Comparison of ENCODE assay signal across 8 cellular contexts in the genomic region with DNA sequence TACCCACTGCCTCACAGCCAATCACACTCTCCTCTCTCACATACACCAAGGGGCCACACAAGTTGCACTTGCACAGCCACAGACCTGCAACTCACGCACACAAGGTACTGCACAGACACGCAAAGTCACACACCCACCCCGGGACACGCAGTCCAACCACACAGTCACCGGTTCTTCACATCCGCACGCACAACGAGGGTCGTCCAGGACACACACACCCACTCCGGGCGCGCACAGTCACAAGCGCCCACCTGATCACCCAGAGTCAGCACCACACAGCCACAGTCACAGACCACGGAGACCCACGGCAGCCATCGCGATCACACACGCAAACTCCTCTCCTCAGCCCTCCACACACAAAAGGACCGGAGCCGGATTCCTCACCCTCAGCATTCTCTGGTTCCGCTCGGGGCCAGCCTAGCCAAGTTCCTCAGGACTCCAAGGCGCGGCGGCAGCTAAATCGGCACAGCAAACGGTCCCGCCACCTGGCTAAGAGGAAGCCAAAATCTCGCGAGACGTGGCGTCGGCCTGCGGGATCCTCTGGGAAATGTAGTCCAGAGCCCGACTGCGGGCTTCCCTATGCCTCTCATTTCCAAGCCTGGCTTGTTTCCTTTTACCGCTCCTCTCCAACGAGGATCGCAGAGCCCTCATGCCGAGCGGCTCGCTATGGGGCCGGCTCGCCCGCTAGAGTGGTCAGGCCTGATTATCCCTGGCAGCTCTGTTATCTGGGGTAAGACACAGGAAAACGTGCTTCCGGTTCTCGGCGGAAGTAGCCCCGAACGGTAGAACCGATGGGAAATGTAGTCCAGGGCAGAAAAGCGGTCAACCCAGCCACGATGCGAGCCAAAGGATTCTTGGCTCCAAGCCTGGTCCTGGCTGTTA. TPM values are rescaled to one million over a fixed set of nuclear protein-coding genes. Genes with fewer than 3 reads are reported as not detected.
DNase-seq lines count a peak whose midpoint lies in the region; TF ChIP-seq lines count a peak whose summit lies in the region.

ZNF850 (minus strand) TSS at position 467 of the 882 bp plus-strand sequence. CDS start 10,201 bp downstream, outside the sequence.

- H3K4me3 Mint-ChIP-seq in activated naive CD8-positive, alpha-beta T cell, result peak within 1 kb of the TSS; percentile 99
- peak within 1 kb of the TSS; percentile 92 for H3K4me3 Mint-ChIP-seq in osteocyte (ENCODE audit: unreplicated experiment)

- peak within 1 kb of the TSS; percentile 53 for H3K4me3 ChIP-seq in HEK293 (ENCODE audit: low read depth, low read length)
- peak within 1 kb of the TSS; percentile 96 for H3K4me3 ChIP-seq in SK-N-MC
- peak within 1 kb of the TSS; percentile 81 for H3K4me3 ChIP-seq in thymus (ENCODE audit: low read length)

- intact Hi-C loops in head of caudate nucleus (cut with DNase I), result loop anchor here (2.0 to 10.0 kb wide), 2 partner anchors 78 to 88 kb away; partner anchors contain the start of genes ZNF345 and ZNF567

- H3K4me1 ChIP-seq in HEK293 (ENCODE audit: control insufficient read depth, insufficient read depth, low read length), result no peaks in the 10 kb centered on the region
- peaks cover 12% of the 10 kb centered on the region for H3K4me1 ChIP-seq in thymus (ENCODE audit: control insufficient read depth, insufficient read depth, low read length)

- no peaks in the 10 kb centered on the region for H3K27me3 Mint-ChIP-seq in activated naive CD8-positive, alpha-beta T cell
- H3K27me3 Mint-ChIP-seq in osteocyte (ENCODE audit: unreplicated experiment), result no peaks in the 10 kb centered on the region

- DNase-seq in GF-D8 (lab: John Stamatoyannopoulos, UW) (peak; percentile 81), MV-4-11 (lab: John Stamatoyannopoulos, UW) (peak; percentile 97), SK-N-MC (ENCODE audit: low read depth, low spot score) (peak; percentile 70), head of caudate nucleus (peak; percentile 91 to 98 (median 95)), osteocyte (ENCODE audit: extremely low spot score, unreplicated experiment) (peak; percentile 97)

- H3K27ac ChIP-seq in HEK293 (ENCODE audit: extremely low read depth, low read depth, low read length), result peak within 1 kb of the TSS; percentile 84
- H3K27ac ChIP-seq in SK-N-MC, result peak within 1 kb of the TSS; percentile 89
- H3K27ac ChIP-seq in thymus (ENCODE audit: low read depth), result peak within 1 kb of the TSS; percentile 89

- POLR2A ChIA-PET in HEK293 (lab: Yijun Ruan, JAX), result interaction anchor here (0.8 to 2.4 kb wide), 16 partner anchors 9 to 903 kb away, joined by 3 to 14 read pairs (median 5); partner anchors contain the start of genes POLR2I, TBCB, ZNF260 and ZNF345

- H3K9me3 ChIP-seq in HEK293 (ENCODE audit: control insufficient read depth, insufficient read depth, low read depth, low read length), result peaks cover 16% of the 10 kb centered on the region
- H3K9me3 ChIP-seq in SK-N-MC (ENCODE audit: low read depth, low read length), result peaks cover 7% of the 10 kb centered on the region; the same call in 1 of the 2 replicates
- H3K9me3 ChIP-seq in thymus (ENCODE audit: control insufficient read depth), result peaks cover 3% of the 10 kb centered on the region

- peaks cover 25% of the 10 kb centered on the region for H3K4me1 Mint-ChIP-seq in activated naive CD8-positive, alpha-beta T cell (ENCODE audit: low read depth)
- H3K4me1 Mint-ChIP-seq in osteocyte (ENCODE audit: unreplicated experiment), result peaks cover 24% of the 10 kb centered on the region

- CTCF ChIA-PET in HEK293 (lab: Yijun Ruan, JAX), result interaction anchor here (0.7 kb wide), 1 partner anchor 102 kb away, joined by 3 read pairs; no protein-coding TSS in a partner anchor

- H3K36me3 Mint-ChIP-seq in activated naive CD8-positive, alpha-beta T cell, result peaks cover 24% of the 10 kb centered on the region
- peaks cover 9% of the 10 kb centered on the region for H3K36me3 Mint-ChIP-seq in osteocyte (ENCODE audit: unreplicated experiment)

- peaks cover 9% of the 10 kb centered on the region for H3K9me3 Mint-ChIP-seq in activated naive CD8-positive, alpha-beta T cell (ENCODE audit: low read depth)
- peaks cover 10% of the 10 kb centered on the region for H3K9me3 Mint-ChIP-seq in osteocyte (ENCODE audit: unreplicated experiment)

- peak within 1 kb of the TSS; percentile 92 for H3K9ac ChIP-seq in SK-N-MC (ENCODE audit: insufficient read length)

- H3K27me3 ChIP-seq in thymus (ENCODE audit: control insufficient read depth, insufficient read depth), result no peaks in the 10 kb centered on the region

- WGBS in thymus, result under 1% methylated on average over 55 of the region's 55 CpGs

- H3K36me3 ChIP-seq in HEK293 (ENCODE audit: control insufficient read depth in 2 of 2, insufficient read depth in 1 of 2, low read length in 2 of 2) (peaks cover 37 to 56% of the 10 kb centered on the region in 2 experiments; a peak in 2 of 3 replicates), SK-N-MC (ENCODE audit: insufficient read depth, low read length) (peaks cover 2% of the 10 kb centered on the region; the same call in 1 of the 2 replicates), thymus (ENCODE audit: control insufficient read depth, insufficient read depth) (no peaks in the 10 kb centered on the region)

- TF ChIP-seq CTCF in HEK293 (tag by site-specific recombination; IDR thresholded peaks at IDR 0.05), result peak; percentile 50
- no peak for TF ChIP-seq CTCF in osteocyte (IDR thresholded peaks at IDR 0.05)

- peak within 1 kb of the TSS; percentile 98 for H3K27ac Mint-ChIP-seq in activated naive CD8-positive, alpha-beta T cell
- H3K27ac Mint-ChIP-seq in osteocyte (ENCODE audit: unreplicated experiment), result peak within 1 kb of the TSS; percentile 87

TF ChIP-seq in HEK293, 187 proteins besides CTCF, POLR2A, EP300 and RAD21 (continues in another document):
- peak; percentile 100 for TF ChIP-seq ZNF335 (tag by site-specific recombination; conservative IDR thresholded peaks at IDR 0.05)
- peak; percentile 95 for TF ChIP-seq KLF16 (tag by site-specific recombination; IDR thresholded peaks at IDR 0.05)
- no peak for TF ChIP-seq ZNF223 (tag by site-specific recombination; IDR thresholded peaks at IDR 0.05)
- no peak for TF ChIP-seq ZNF184 (tag by site-specific recombination; IDR thresholded peaks at IDR 0.05)
- TF ChIP-seq REPIN1 (tag by site-specific recombination; IDR thresholded peaks at IDR 0.05; ENCODE audit: low read depth), result peak; percentile 92; the same call in 1 of the 2 replicates
- TF ChIP-seq ZNF664 (tag by site-specific recombination; IDR thresholded peaks at IDR 0.05), result peak; percentile 55
- TF ChIP-seq ZFP41 (tag by site-specific recombination; IDR thresholded peaks at IDR 0.05; ENCODE audit: borderline replicate concordance), result no peak
- TF ChIP-seq ZSCAN23 (tag by site-specific recombination; IDR thresholded peaks at IDR 0.05), result peak; percentile 90; the same call in 1 of the 2 replicates
- peak; percentile 58; the same call in 1 of the 2 replicates for TF ChIP-seq ZNF692 (tag by site-specific recombination; IDR thresholded peaks at IDR 0.05)
- no peak for TF ChIP-seq ZNF311 (tag by site-specific recombination; IDR thresholded peaks at IDR 0.05; ENCODE audit: borderline replicate concordance)
- TF ChIP-seq ZNF596 (tag by site-specific recombination; IDR thresholded peaks at IDR 0.05), result no peak
- no peak for TF ChIP-seq ZIC2 (tag by site-specific recombination; IDR thresholded peaks at IDR 0.05)
- TF ChIP-seq ZNF394 (tag by site-specific recombination; IDR thresholded peaks at IDR 0.05; ENCODE audit: borderline replicate concordance), result peak; percentile 23; the same call in 1 of the 2 replicates
- no peak for TF ChIP-seq ZBTB10 (tag by site-specific recombination; IDR thresholded peaks at IDR 0.05)
- 0 out of 2 replicates have a peak, but pooled peaks have one; percentile 13 for TF ChIP-seq ZSCAN16 (tag by site-specific recombination; IDR thresholded peaks at IDR 0.05)
- TF ChIP-seq, protein P1, sequence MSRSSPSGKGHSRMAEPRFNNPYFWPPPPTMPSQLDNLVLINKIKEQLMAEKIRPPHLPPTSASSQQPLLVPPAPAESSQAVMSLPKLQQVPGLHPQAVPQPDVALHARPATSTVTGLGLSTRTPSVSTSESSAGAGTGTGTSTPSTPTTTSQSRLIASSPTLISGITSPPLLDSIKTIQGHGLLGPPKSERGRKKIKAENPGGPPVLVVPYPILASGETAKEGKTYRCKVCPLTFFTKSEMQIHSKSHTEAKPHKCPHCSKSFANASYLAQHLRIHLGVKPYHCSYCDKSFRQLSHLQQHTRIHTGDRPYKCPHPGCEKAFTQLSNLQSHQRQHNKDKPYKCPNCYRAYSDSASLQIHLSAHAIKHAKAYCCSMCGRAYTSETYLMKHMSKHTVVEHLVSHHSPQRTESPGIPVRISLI (tag by site-specific recombination; IDR thresholded peaks at IDR 0.05), result no peak

RNA-seq across cellular contexts. Expression of gene ZNF850, which starts in this region (rescaled TPM):
- total RNA-seq in osteocyte, result 2.8 and 3.6 TPM in 2 replicates
- 0.78 TPM for polyA plus RNA-seq in thymus

Comparison
In these comparisons a context has a peak if more than half of its experiments do, and no peak if none do; other contexts are left out.
1. Peak in every context shown above with its lines: DNase-seq, H3K4me3 ChIP-seq and H3K27ac ChIP-seq.